ENCODE assay signal across 13 cellular contexts in genomic region chr14:57464013-57464730, GRCh38. TPM values are rescaled to one million over a fixed set of nuclear protein-coding genes. Genes with fewer than 3 reads are reported as not detected.
DNase-seq lines count a peak whose midpoint lies in the region; ATAC-seq and TF ChIP-seq lines count a peak whose summit lies in the region.
"Had no signal": no experiment of that assay in that cellular context is flagged by ENCODE, and none has a peak within 500 bp of the region (broad histone marks: within the 10 kb centered on the region; RNA-seq: fewer than 3 reads in every experiment).

No MANE protein-coding gene starts in this region.

- DNase-seq in memory B cell (ENCODE audit: low spot score in 2 of 2) (no peak), NCI-H526 treated with DMSO at 0.1 percent for 48 hours (lab: John Stamatoyannopoulos, UW) (no peak), gastrocnemius medialis (no peak), SKM-1 (lab: John Stamatoyannopoulos, UW; ENCODE audit: unreplicated experiment) (no peak)
- DNase-seq in stimulated activated CD4-positive, alpha-beta T cell treated with anti-CD3 and anti-CD28 coated beads, Interleukin-4, amount 100 ng/mL, for 1 hour: no peak
- DNase-seq: HFFc6, T1000 had no signal

- no peaks in the 10 kb centered on the region for H3K36me3 ChIP-seq in gastrocnemius medialis

- H3K9me3 Mint-ChIP-seq in memory B cell: no peaks in the 10 kb centered on the region

- H3K4me3 ChIP-seq in gastrocnemius medialis: no peak overlapping the region
- H3K4me3 ChIP-seq: coronary artery had no signal

- no peak for TF ChIP-seq POLR2A in gastrocnemius medialis (IDR thresholded peaks at IDR 0.05)

- H3K27me3 Mint-ChIP-seq in memory B cell: peaks cover 2% of the 10 kb centered on the region

- H3K4me3 Mint-ChIP-seq in memory B cell: no peak overlapping the region
- H3K4me3 Mint-ChIP-seq: activated T-helper 17 cell treated with anti-CD3 and anti-CD28 coated beads, Interleukin-2, amount 50 U/mL, for 72 hours; HFFc6 had no signal

- intact Hi-C loops in gastrocnemius medialis (cut with DNase I; ENCODE audit: low total_unique reads): no loop called here

- TF ChIP-seq CTCF in gastrocnemius medialis (IDR thresholded peaks at IDR 0.05 in 4 of 5, conservative IDR thresholded peaks at IDR 0.05 in 1 of 5): no peak

- in situ Hi-C loops in gastrocnemius medialis (cut with MboI; ENCODE audit: low sequenced_read_pairs in 4 of 4): no loop called here

- H3K4me1 Mint-ChIP-seq in memory B cell: peaks cover 10% of the 10 kb centered on the region
- H3K4me1 Mint-ChIP-seq: activated T-helper 17 cell treated with anti-CD3 and anti-CD28 coated beads, Interleukin-2, amount 50 U/mL, for 72 hours had no signal

- H3K27ac Mint-ChIP-seq in memory B cell: no peak overlapping the region
- H3K27ac Mint-ChIP-seq: activated T-helper 17 cell treated with anti-CD3 and anti-CD28 coated beads, Interleukin-2, amount 50 U/mL, for 72 hours; HFFc6 had no signal

- H3K27me3 ChIP-seq in gastrocnemius medialis: no peaks in the 10 kb centered on the region

- no peaks in the 10 kb centered on the region for H3K4me1 ChIP-seq in gastrocnemius medialis

- no peaks in the 10 kb centered on the region for H3K36me3 Mint-ChIP-seq in memory B cell

- H3K27ac ChIP-seq in gastrocnemius medialis: no peak overlapping the region
- H3K27ac ChIP-seq: coronary artery had no signal

- peak; percentile 77 for ATAC-seq in GM18867 (IDR thresholded peaks at IDR 0.05; ENCODE audit: unreplicated experiment)
- ATAC-seq in GM21723 (IDR thresholded peaks at IDR 0.05; ENCODE audit: unreplicated experiment): peak; percentile 89
- peak; percentile 97 for ATAC-seq in HG03354 (IDR thresholded peaks at IDR 0.05; ENCODE audit: poor library complexity, severe bottlenecking, unreplicated experiment)
- ATAC-seq in memory B cell (ENCODE audit: low read depth): peak; percentile 74
- ATAC-seq in gastrocnemius medialis: no peak
- ATAC-seq: activated T-helper 17 cell treated with anti-CD3 and anti-CD28 coated beads, Interleukin-2, amount 50 U/mL, for 72 hours had no signal

- no peaks in the 10 kb centered on the region for H3K9me3 ChIP-seq in gastrocnemius medialis

RNA-seq across cellular contexts. Expression of gene CCDC198, which starts 29.5 kb away (rescaled TPM):
- under 1 TPM in 2 of 4 donors, not detected in 2; 0.16 to 0.39 TPM for total RNA-seq in gastrocnemius medialis
- total RNA-seq: activated T-helper 17 cell treated with anti-CD3 and anti-CD28 coated beads, Interleukin-2, amount 50 U/mL, for 72 hours; HFFc6; myocyte had no signal

Comparison
In these comparisons a context has a peak if more than half of its experiments do, and no peak if none do; other contexts are left out.
1. ATAC-seq: peak in GM18867 (single experiment), GM21723 (single experiment), HG03354 (single experiment) and memory B cell (single experiment); none in gastrocnemius medialis (0 of 2).